Comparison of ENCODE assay signal across 20 cellular contexts in genomic region chr9:136368190-136368589, GRCh38.
"Had no signal": no experiment of that assay in that cellular context is flagged by ENCODE, and none has a peak within 500 bp of the region (broad histone marks: within the 10 kb centered on the region; RNA-seq: fewer than 3 reads in every experiment).

No MANE protein-coding gene starts in this region.

- ATAC-seq: activated CD8-positive, alpha-beta T cell treated with anti-CD3 and anti-CD28 coated beads for 36 hours; lower lobe of right lung; natural killer cell; stimulated activated effector memory CD8-positive, alpha-beta T cell treated with anti-CD3 and anti-CD28 coated beads, Interleukin-12 subunit alpha, Interleukin-12 subunit beta, amount 100 ng/mL, for 72 hours; T-cell had no signal

- H3K27me3 ChIP-seq: vagina had no signal

- H3K9me3 ChIP-seq: lower lobe of right lung, sigmoid colon, stomach, vagina had no signal

- H3K27ac ChIP-seq: lower lobe of right lung, parathyroid adenoma, sigmoid colon, stomach, vagina had no signal

- H3K79me2 ChIP-seq: parathyroid adenoma had no signal

- H3K4me3 ChIP-seq: lower lobe of right lung, sigmoid colon, stomach, vagina had no signal

- H2AFZ ChIP-seq: parathyroid adenoma had no signal

- H3K9ac ChIP-seq: parathyroid adenoma had no signal

- DNase-seq: activated CD4-positive, alpha-beta T cell treated with anti-CD3 and anti-CD28 coated beads, Interleukin-2, amount 10 ng/mL, durations not matched to agents 24 days and 14 days; activated CD8-positive, alpha-beta T cell treated with anti-CD3 and anti-CD28 coated beads for 36 hours; activated naive CD4-positive, alpha-beta T cell treated with anti-CD3 and anti-CD28 coated beads for 36 hours; activated T-cell treated with anti-CD3 and anti-CD28 coated beads, Interleukin-2, amount 50 U/mL, for 1 hour; erythroblast; foreskin melanocyte; glutamatergic neuron; hypothalamus; lower lobe of right lung; natural killer cell; sigmoid colon; stimulated activated CD4-positive, alpha-beta T cell treated with anti-CD3 and anti-CD28 coated beads, Interleukin-4, amount 100 ng/mL, for 24 hours; stomach; T-cell; trophoblast cell had no signal

- FAIRE-seq: colon, keratinocyte had no signal

- H3K36me3 ChIP-seq: lower lobe of right lung, sigmoid colon, vagina had no signal
